14 cellular contexts compared by ENCODE assay signal in the genomic region with DNA sequence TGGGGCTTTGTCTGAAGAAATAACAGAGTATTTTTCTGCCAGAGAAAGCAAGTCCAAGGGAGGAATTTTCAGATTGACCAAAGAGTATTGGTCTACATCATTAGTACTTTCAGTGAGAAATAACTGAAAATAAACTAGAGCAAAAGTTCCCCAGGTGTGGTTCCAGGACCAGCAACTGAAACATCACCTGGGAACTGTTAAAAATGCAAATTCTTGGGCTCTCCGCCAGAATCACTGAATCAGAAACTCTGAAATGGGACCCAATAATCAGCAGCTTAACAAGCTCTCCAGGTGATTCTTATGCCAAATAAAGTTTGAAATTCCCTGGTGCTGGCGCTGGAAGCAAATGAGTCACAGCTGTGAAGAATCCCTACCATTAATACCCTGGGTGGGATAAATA. TPM values are rescaled to one million over a fixed set of nuclear protein-coding genes. Genes with fewer than 3 reads are reported as not detected.
A peak's percentile ranks its signal among the peaks of the same experiment; 100 is the strongest.
DNase-seq lines count a peak whose midpoint lies in the region; ATAC-seq and TF ChIP-seq lines count a peak whose summit lies in the region.
"Had no signal": no experiment of that assay in that cellular context is flagged by ENCODE, and none has a peak within 500 bp of the region (broad histone marks: within the 10 kb centered on the region; RNA-seq: fewer than 3 reads in every experiment).

No MANE protein-coding gene starts in this region.

- TF ChIP-seq CTCF in WTC11 (IDR thresholded peaks at IDR 0.05), result no peak

- peaks cover 8% of the 10 kb centered on the region for H3K27me3 Mint-ChIP-seq in activated T-cell treated with anti-CD3 and anti-CD28 coated beads, Interleukin-2, amount 50 U/mL, for 4 hours (ENCODE audit: low read depth)
- no peaks in the 10 kb centered on the region for H3K27me3 Mint-ChIP-seq in WTC11 (ENCODE audit: low read depth)

- POLR2A ChIA-PET in WTC11 (lab: Charles Lee), result no interaction called here

- no peak for ATAC-seq in activated T-cell treated with anti-CD3 and anti-CD28 coated beads, Interleukin-2, amount 50 U/mL, for 4 hours
- ATAC-seq in HG03045 (IDR thresholded peaks at IDR 0.05; ENCODE audit: unreplicated experiment) (peak; percentile 64), WTC11 (no peak), HG03039 (IDR thresholded peaks at IDR 0.05; ENCODE audit: unreplicated experiment) (no peak)
- ATAC-seq in stimulated activated effector memory CD8-positive, alpha-beta T cell treated with anti-CD3 and anti-CD28 coated beads, Interleukin-12 subunit alpha, Interleukin-12 subunit beta, amount 100 ng/mL, for 72 hours, result no peak
- ATAC-seq: right cardiac atrium had no signal

- DNase-seq in activated T-cell treated with anti-CD3 and anti-CD28 coated beads, Interleukin-2, amount 50 U/mL, for 4 hours, result no peak
- DNase-seq in activated T-cell treated with anti-CD3 and anti-CD28 coated beads for 4 hours (no peak), WTC11 (ENCODE audit: low spot score) (no peak), activated gamma-delta T cell treated with Interleukin-2 at 50 U/mL for 16 hours (no peak)
- no peak for DNase-seq in stimulated activated effector memory CD8-positive, alpha-beta T cell treated with anti-CD3 and anti-CD28 coated beads, Interleukin-12 subunit alpha, Interleukin-12 subunit beta, amount 100 ng/mL, for 72 hours (ENCODE audit: low spot score in 2 of 2)
- DNase-seq in activated CD4-positive, CD25-positive, alpha-beta regulatory T cell treated with anti-CD3 and anti-CD28 coated beads, Interleukin-2, amount 50 U/mL, for 72 hours, result no peak
- DNase-seq: activated naive CD4-positive, alpha-beta T cell; DMS153; GOT3; MV-4-11; NCI-H510A treated with DMSO at 0.1 percent for 48 hours; right cardiac atrium had no signal

- CTCF ChIA-PET in WTC11 (lab: Charles Lee), result interaction anchor here (1.1 to 1.5 kb wide), 2 partner anchors 191 to 193 kb away, joined by 3 to 5 read pairs; no protein-coding TSS in a partner anchor

- H3K9me3 Mint-ChIP-seq in activated T-cell treated with anti-CD3 and anti-CD28 coated beads, Interleukin-2, amount 50 U/mL, for 4 hours, result no peaks in the 10 kb centered on the region
- H3K9me3 Mint-ChIP-seq in WTC11, result peaks cover 13% of the 10 kb centered on the region
- H3K9me3 Mint-ChIP-seq in stimulated activated effector memory CD8-positive, alpha-beta T cell treated with anti-CD3 and anti-CD28 coated beads, Interleukin-12 subunit alpha, Interleukin-12 subunit beta, amount 100 ng/mL, for 72 hours, result peaks cover 3% of the 10 kb centered on the region

- H3K36me3 Mint-ChIP-seq in activated T-cell treated with anti-CD3 and anti-CD28 coated beads, Interleukin-2, amount 50 U/mL, for 4 hours (ENCODE audit: insufficient read depth), result no peaks in the 10 kb centered on the region
- H3K36me3 Mint-ChIP-seq in WTC11, result peaks cover 3% of the 10 kb centered on the region; the same call in 1 of the 2 replicates
- H3K36me3 Mint-ChIP-seq in stimulated activated effector memory CD8-positive, alpha-beta T cell treated with anti-CD3 and anti-CD28 coated beads, Interleukin-12 subunit alpha, Interleukin-12 subunit beta, amount 100 ng/mL, for 72 hours, result peaks cover 93% of the 10 kb centered on the region

- H3K4me1 Mint-ChIP-seq in activated T-cell treated with anti-CD3 and anti-CD28 coated beads, Interleukin-2, amount 50 U/mL, for 4 hours (ENCODE audit: low read depth), result peaks cover 15% of the 10 kb centered on the region
- peaks cover 20% of the 10 kb centered on the region for H3K4me1 Mint-ChIP-seq in WTC11
- peaks cover 55% of the 10 kb centered on the region for H3K4me1 Mint-ChIP-seq in stimulated activated effector memory CD8-positive, alpha-beta T cell treated with anti-CD3 and anti-CD28 coated beads, Interleukin-12 subunit alpha, Interleukin-12 subunit beta, amount 100 ng/mL, for 72 hours

- peak overlapping the region; percentile 30; the same call in 1 of the 2 replicates for H3K27ac Mint-ChIP-seq in WTC11
- H3K27ac Mint-ChIP-seq in stimulated activated effector memory CD8-positive, alpha-beta T cell treated with anti-CD3 and anti-CD28 coated beads, Interleukin-12 subunit alpha, Interleukin-12 subunit beta, amount 100 ng/mL, for 72 hours, result peak overlapping the region; percentile 92

- H3K4me3 Mint-ChIP-seq in activated T-cell treated with anti-CD3 and anti-CD28 coated beads, Interleukin-2, amount 50 U/mL, for 4 hours, result peak overlapping the region; percentile 46
- no peak overlapping the region for H3K4me3 Mint-ChIP-seq in WTC11
- peak overlapping the region; percentile 68 for H3K4me3 Mint-ChIP-seq in stimulated activated effector memory CD8-positive, alpha-beta T cell treated with anti-CD3 and anti-CD28 coated beads, Interleukin-12 subunit alpha, Interleukin-12 subunit beta, amount 100 ng/mL, for 72 hours

TF ChIP-seq in WTC11, 78 proteins besides CTCF, POLR2A, EP300 and RAD21 (continues in another document):
- TF ChIP-seq NR2C2 (CRISPR knock-in tag; IDR thresholded peaks at IDR 0.05), result no peak
- TF ChIP-seq, protein P1, sequence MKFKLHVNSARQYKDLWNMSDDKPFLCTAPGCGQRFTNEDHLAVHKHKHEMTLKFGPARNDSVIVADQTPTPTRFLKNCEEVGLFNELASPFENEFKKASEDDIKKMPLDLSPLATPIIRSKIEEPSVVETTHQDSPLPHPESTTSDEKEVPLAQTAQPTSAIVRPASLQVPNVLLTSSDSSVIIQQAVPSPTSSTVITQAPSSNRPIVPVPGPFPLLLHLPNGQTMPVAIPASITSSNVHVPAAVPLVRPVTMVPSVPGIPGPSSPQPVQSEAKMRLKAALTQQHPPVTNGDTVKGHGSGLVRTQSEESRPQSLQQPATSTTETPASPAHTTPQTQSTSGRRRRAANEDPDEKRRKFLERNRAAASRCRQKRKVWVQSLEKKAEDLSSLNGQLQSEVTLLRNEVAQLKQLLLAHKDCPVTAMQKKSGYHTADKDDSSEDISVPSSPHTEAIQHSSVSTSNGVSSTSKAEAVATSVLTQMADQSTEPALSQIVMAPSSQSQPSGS (CRISPR knock-in tag; IDR thresholded peaks at IDR 0.05; ENCODE audit: borderline replicate concordance, low read depth), result no peak
- TF ChIP-seq, protein P2, sequence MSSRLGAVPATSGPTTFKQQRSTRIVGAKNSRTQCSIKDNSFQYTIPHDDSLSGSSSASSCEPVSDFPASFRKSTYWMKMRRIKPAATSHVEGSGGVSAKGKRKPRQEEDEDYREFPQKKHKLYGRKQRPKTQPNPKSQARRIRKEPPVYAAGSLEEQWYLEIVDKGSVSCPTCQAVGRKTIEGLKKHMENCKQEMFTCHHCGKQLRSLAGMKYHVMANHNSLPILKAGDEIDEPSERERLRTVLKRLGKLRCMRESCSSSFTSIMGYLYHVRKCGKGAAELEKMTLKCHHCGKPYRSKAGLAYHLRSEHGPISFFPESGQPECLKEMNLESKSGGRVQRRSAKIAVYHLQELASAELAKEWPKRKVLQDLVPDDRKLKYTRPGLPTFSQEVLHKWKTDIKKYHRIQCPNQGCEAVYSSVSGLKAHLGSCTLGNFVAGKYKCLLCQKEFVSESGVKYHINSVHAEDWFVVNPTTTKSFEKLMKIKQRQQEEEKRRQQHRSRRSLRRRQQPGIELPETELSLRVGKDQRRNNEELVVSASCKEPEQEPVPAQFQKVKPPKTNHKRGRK (CRISPR knock-in tag; IDR thresholded peaks at IDR 0.05; ENCODE audit: borderline replicate concordance), result no peak
- no peak for TF ChIP-seq OVOL2 (CRISPR knock-in tag; IDR thresholded peaks at IDR 0.05; ENCODE audit: borderline replicate concordance)
- TF ChIP-seq, protein P3, sequence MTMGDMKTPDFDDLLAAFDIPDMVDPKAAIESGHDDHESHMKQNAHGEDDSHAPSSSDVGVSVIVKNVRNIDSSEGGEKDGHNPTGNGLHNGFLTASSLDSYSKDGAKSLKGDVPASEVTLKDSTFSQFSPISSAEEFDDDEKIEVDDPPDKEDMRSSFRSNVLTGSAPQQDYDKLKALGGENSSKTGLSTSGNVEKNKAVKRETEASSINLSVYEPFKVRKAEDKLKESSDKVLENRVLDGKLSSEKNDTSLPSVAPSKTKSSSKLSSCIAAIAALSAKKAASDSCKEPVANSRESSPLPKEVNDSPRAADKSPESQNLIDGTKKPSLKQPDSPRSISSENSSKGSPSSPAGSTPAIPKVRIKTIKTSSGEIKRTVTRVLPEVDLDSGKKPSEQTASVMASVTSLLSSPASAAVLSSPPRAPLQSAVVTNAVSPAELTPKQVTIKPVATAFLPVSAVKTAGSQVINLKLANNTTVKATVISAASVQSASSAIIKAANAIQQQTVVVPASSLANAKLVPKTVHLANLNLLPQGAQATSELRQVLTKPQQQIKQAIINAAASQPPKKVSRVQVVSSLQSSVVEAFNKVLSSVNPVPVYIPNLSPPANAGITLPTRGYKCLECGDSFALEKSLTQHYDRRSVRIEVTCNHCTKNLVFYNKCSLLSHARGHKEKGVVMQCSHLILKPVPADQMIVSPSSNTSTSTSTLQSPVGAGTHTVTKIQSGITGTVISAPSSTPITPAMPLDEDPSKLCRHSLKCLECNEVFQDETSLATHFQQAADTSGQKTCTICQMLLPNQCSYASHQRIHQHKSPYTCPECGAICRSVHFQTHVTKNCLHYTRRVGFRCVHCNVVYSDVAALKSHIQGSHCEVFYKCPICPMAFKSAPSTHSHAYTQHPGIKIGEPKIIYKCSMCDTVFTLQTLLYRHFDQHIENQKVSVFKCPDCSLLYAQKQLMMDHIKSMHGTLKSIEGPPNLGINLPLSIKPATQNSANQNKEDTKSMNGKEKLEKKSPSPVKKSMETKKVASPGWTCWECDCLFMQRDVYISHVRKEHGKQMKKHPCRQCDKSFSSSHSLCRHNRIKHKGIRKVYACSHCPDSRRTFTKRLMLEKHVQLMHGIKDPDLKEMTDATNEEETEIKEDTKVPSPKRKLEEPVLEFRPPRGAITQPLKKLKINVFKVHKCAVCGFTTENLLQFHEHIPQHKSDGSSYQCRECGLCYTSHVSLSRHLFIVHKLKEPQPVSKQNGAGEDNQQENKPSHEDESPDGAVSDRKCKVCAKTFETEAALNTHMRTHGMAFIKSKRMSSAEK (CRISPR knock-in tag; IDR thresholded peaks at IDR 0.05; ENCODE audit: borderline replicate concordance), result no peak
- TF ChIP-seq, protein P4, sequence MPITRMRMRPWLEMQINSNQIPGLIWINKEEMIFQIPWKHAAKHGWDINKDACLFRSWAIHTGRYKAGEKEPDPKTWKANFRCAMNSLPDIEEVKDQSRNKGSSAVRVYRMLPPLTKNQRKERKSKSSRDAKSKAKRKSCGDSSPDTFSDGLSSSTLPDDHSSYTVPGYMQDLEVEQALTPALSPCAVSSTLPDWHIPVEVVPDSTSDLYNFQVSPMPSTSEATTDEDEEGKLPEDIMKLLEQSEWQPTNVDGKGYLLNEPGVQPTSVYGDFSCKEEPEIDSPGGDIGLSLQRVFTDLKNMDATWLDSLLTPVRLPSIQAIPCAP (CRISPR knock-in tag; IDR thresholded peaks at IDR 0.05), result no peak
- no peak for TF ChIP-seq RELA (CRISPR knock-in tag; IDR thresholded peaks at IDR 0.05; ENCODE audit: borderline replicate concordance)
- no peak for TF ChIP-seq IRF2 (CRISPR knock-in tag; IDR thresholded peaks at IDR 0.05; ENCODE audit: borderline replicate concordance, low read depth)

RNA-seq across cellular contexts. Expression of a gene that starts 52.1 kb away (rescaled TPM):
- 1 to 10 TPM in 2 of 3 donors, under 1 TPM in 1; 0.68 to 6.7 (median 1.2) TPM for total RNA-seq in activated T-cell treated with anti-CD3 and anti-CD28 coated beads, Interleukin-2, amount 50 U/mL, for 4 hours
- 0.55 to 1.0 TPM (median 0.69 TPM) in 3 replicates for total RNA-seq in WTC11 (2021)

RNA-seq across cellular contexts. Expression of a gene that starts 55.6 kb away (rescaled TPM):
- 100 to 1,000 TPM in 1 of 3 donors, 10 to 100 TPM in 2; 78.1 to 104 (median 98.0) TPM for total RNA-seq in activated T-cell treated with anti-CD3 and anti-CD28 coated beads, Interleukin-2, amount 50 U/mL, for 4 hours
- 36.1 to 37.0 TPM (median 36.8 TPM) in 3 replicates for total RNA-seq in WTC11 (2021)
